In the genomic region with DNA sequence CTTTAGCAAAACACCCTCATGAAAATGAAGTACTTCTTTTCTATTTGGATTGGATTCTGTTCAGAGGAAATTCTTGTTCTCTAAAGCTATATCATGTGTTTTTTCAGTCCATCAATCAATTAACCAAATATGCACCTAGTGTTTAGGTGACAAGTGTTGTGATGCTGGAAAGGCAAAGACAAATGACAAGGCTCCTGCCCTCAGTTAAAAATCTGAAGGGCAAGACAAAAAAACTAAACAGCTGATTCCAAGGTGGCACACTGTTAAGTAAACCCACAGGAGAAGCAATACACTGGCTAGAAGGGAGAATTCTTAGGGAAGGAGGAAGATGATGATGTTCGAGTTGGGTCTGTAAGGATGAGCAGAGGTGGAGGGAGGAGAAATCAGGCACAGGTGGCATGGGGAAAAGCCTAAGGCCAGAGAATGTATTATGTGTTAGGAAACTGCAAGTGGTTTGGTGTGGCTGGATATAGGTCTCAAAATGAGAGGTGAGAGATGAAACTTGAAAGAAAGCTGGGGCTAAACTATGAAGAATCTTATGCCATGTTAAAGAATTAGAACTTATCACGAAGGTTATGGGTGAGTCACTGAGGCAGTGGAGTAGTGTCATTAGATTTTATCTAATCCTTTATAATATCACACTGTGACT, we compare ENCODE assay signal across 9 cellular contexts. TPM values are rescaled to one million over a fixed set of nuclear protein-coding genes. Genes with fewer than 3 reads are reported as not detected.
DNase-seq lines count a peak whose midpoint lies in the region; ATAC-seq and TF ChIP-seq lines count a peak whose summit lies in the region.
"Had no signal": no experiment of that assay in that cellular context is flagged by ENCODE, and none has a peak within 500 bp of the region (broad histone marks: within the 10 kb centered on the region; RNA-seq: fewer than 3 reads in every experiment).

No MANE protein-coding gene starts in this region.

- no peak for TF ChIP-seq POLR2A in prostate gland (IDR thresholded peaks at IDR 0.05)

- no peaks in the 10 kb centered on the region for H3K27me3 ChIP-seq in prostate gland (replicated peaks; ENCODE audit: insufficient read depth)

- no peaks in the 10 kb centered on the region for H3K9me3 ChIP-seq in prostate gland

- H3K27me3 Mint-ChIP-seq in activated CD4-positive, alpha-beta T cell treated with anti-CD3 and anti-CD28 coated beads for 36 hours: no peaks in the 10 kb centered on the region
- H3K27me3 Mint-ChIP-seq in nephron progenitor cell (ENCODE audit: low read depth, poor library complexity): no peaks in the 10 kb centered on the region

- 68% methylated on average over 2 of the region's 2 CpGs for WGBS in prostate gland

- CTCF ChIA-PET in activated CD4-positive, alpha-beta T cell treated with anti-CD3 and anti-CD28 coated beads for 36 hours (lab: Charles Lee): interaction anchor here (0.8 to 3.9 kb wide), 16 partner anchors 12 to 228 kb away, joined by 3 to 36 read pairs (median 6); a partner anchor contains a TSS

- peaks cover 61% of the 10 kb centered on the region for H3K36me3 Mint-ChIP-seq in activated CD4-positive, alpha-beta T cell treated with anti-CD3 and anti-CD28 coated beads for 36 hours (ENCODE audit: low read depth)
- H3K36me3 Mint-ChIP-seq in nephron progenitor cell (ENCODE audit: low read depth): peaks cover 19% of the 10 kb centered on the region

- no peak overlapping the region for H3K27ac ChIP-seq in prostate gland

- POLR2A ChIA-PET in activated CD4-positive, alpha-beta T cell treated with anti-CD3 and anti-CD28 coated beads for 36 hours (lab: Charles Lee): interaction anchor here (0.5 to 3.6 kb wide), 15 partner anchors 13 to 734 kb away, joined by 3 to 101 read pairs (median 6); a partner anchor contains a TSS

- H3K4me1 ChIP-seq in prostate gland (replicated peaks): no peaks in the 10 kb centered on the region

- peaks cover 87% of the 10 kb centered on the region for H3K4me1 Mint-ChIP-seq in activated CD4-positive, alpha-beta T cell treated with anti-CD3 and anti-CD28 coated beads for 36 hours
- H3K4me1 Mint-ChIP-seq in nephron progenitor cell: no peaks in the 10 kb centered on the region

- H3K36me3 ChIP-seq in prostate gland: no peaks in the 10 kb centered on the region

- H3K9me3 Mint-ChIP-seq in activated CD4-positive, alpha-beta T cell treated with anti-CD3 and anti-CD28 coated beads for 36 hours (ENCODE audit: low read depth): peaks cover 5% of the 10 kb centered on the region
- peaks cover 15% of the 10 kb centered on the region for H3K9me3 Mint-ChIP-seq in nephron progenitor cell

- TF ChIP-seq CTCF in nephron progenitor cell (IDR thresholded peaks at IDR 0.05) (no peak), prostate gland (IDR thresholded peaks at IDR 0.05) (no peak)

- H3K27ac Mint-ChIP-seq in activated CD4-positive, alpha-beta T cell treated with anti-CD3 and anti-CD28 coated beads for 36 hours: peak overlapping the region; percentile 98
- no peak overlapping the region for H3K27ac Mint-ChIP-seq in nephron progenitor cell

- DNase-seq in activated CD4-positive, alpha-beta T cell treated with anti-CD3 and anti-CD28 coated beads for 36 hours: peak; percentile 53
- no peak for DNase-seq in activated CD4-positive, alpha-beta T cell treated with anti-CD3 and anti-CD28 coated beads for 1 hour
- DNase-seq in stimulated activated CD4-positive, alpha-beta T cell treated with anti-CD3 and anti-CD28 coated beads, Interleukin-2, amount 100 ng/mL, for 24 hours: peak; percentile 20 to 46
- DNase-seq in nucleus accumbens (lab: John Stamatoyannopoulos, UW) (no peak), nephron progenitor cell (no peak), prostate gland (ENCODE audit: low spot score) (no peak)

- peak; percentile 68 for ATAC-seq in activated CD4-positive, alpha-beta T cell treated with anti-CD3 and anti-CD28 coated beads for 36 hours
- peak; percentile 60 for ATAC-seq in HG02884 (IDR thresholded peaks at IDR 0.05; ENCODE audit: unreplicated experiment)
- peak; percentile 65 to 67 for ATAC-seq in activated CD4-positive, CD25-positive, alpha-beta regulatory T cell treated with anti-CD3 and anti-CD28 coated beads, Interleukin-2, amount 50 U/mL, for 24 hours
- ATAC-seq: Panc1 had no signal

- H3K4me3 ChIP-seq in prostate gland: no peak overlapping the region

- intact Hi-C loops in activated CD4-positive, alpha-beta T cell treated with anti-CD3 and anti-CD28 coated beads for 36 hours (cut with DNase I, micrococcal nuclease): loop anchor here (1.0 to 5.0 kb wide), 15 partner anchors 18 to 1036 kb away; a partner anchor contains a TSS
- intact Hi-C loops in prostate gland (cut with DNase I): no loop called here

- peak overlapping the region; percentile 70 for H3K4me3 Mint-ChIP-seq in activated CD4-positive, alpha-beta T cell treated with anti-CD3 and anti-CD28 coated beads for 36 hours
- no peak overlapping the region for H3K4me3 Mint-ChIP-seq in nephron progenitor cell

RNA-seq across cellular contexts. Expression of a gene that starts 51.8 kb away (rescaled TPM):
- total RNA-seq in activated CD4-positive, alpha-beta T cell treated with anti-CD3 and anti-CD28 coated beads for 36 hours: 10 to 100 TPM; 47.7 to 53.7 TPM
- 1 to 10 TPM in 1 of 2 donors, under 1 TPM in 1; 0.32 to 2.1 TPM for total RNA-seq in prostate gland

Comparison
In these comparisons a context has a peak if more than half of its experiments do, and no peak if none do; other contexts are left out.
1. DNase-seq: peak in activated CD4-positive, alpha-beta T cell treated with anti-CD3 and anti-CD28 coated beads for 36 hours (single experiment) and stimulated activated CD4-positive, alpha-beta T cell treated with anti-CD3 and anti-CD28 coated beads, Interleukin-2, amount 100 ng/mL, for 24 hours (2 of 2); none in activated CD4-positive, alpha-beta T cell treated with anti-CD3 and anti-CD28 coated beads for 1 hour (single experiment), nucleus accumbens (0 of 56), nephron progenitor cell (single experiment) and prostate gland (single experiment).
2. RNA of a gene that starts 51.8 kb away (total RNA-seq): 47.7 to 53.7 TPM in activated CD4-positive, alpha-beta T cell treated with anti-CD3 and anti-CD28 coated beads for 36 hours; 0.32 to 2.1 TPM in prostate gland; every median in the first group is over 10 times any median in the second.
3. Peak in every context shown above with its lines, with median percentiles within 50 percentile points of each other: ATAC-seq.